ENCODE assay signal across 10 cellular contexts in genomic region chr9:12814877-12815237, GRCh38. TPM values are rescaled to one million over a fixed set of nuclear protein-coding genes. Genes with fewer than 3 reads are reported as not detected.
DNase-seq lines count a peak whose midpoint lies in the region; ATAC-seq, FAIRE-seq and TF ChIP-seq lines count a peak whose summit lies in the region.
"Had no signal": no experiment of that assay in that cellular context is flagged by ENCODE, and none has a peak within 500 bp of the region (broad histone marks: within the 10 kb centered on the region; RNA-seq: fewer than 3 reads in every experiment).

No MANE protein-coding gene starts in this region.

- no peaks in the 10 kb centered on the region for H4K20me1 ChIP-seq in HepG2 (ENCODE audit: insufficient read depth, low read length)

- TF ChIP-seq POLR2A in HepG2 (IDR thresholded peaks at IDR 0.05; ENCODE audit: insufficient read depth in 1 of 2, low read depth in 2 of 2, low read length in 2 of 2) (no peak), stomach (IDR thresholded peaks at IDR 0.05) (no peak)

- intact Hi-C loops in HepG2 (cut with micrococcal nuclease; ENCODE audit: unreplicated experiment) = no loop called here
- intact Hi-C loops in stomach (cut with DNase I; ENCODE audit: low total_unique reads) = no loop called here

- H3K27me3 ChIP-seq in HepG2 (ENCODE audit: control insufficient read depth in 1 of 2, insufficient read depth in 2 of 2, low read length in 2 of 2) = no peaks in the 10 kb centered on the region
- H3K27me3 ChIP-seq in stomach = no peaks in the 10 kb centered on the region

- H2AFZ ChIP-seq in HepG2 (ENCODE audit: low read length) = peak overlapping the region; percentile 48

- CTCF ChIA-PET in HEK293 (lab: Yijun Ruan, JAX) (interaction anchor here (0.5 to 1.7 kb wide), 7 partner anchors 17 to 1637 kb away, joined by 3 to 6 read pairs (median 4); no protein-coding TSS in a partner anchor), HepG2 (lab: Yijun Ruan, JAX; ENCODE audit: low intra/inter-chr PET ratio, low total read pairs) (no interaction called here)

- no peak for FAIRE-seq in HepG2 (lab: Jason Lieb, UNC)

- H3K79me2 ChIP-seq in HepG2 (ENCODE audit: insufficient read depth, low read length) = peaks cover 13% of the 10 kb centered on the region

- H3K4me3 ChIP-seq in HEK293 (ENCODE audit: low read depth, low read length) (no peak overlapping the region), WI38 (ENCODE audit: low read depth, low read length) (peak overlapping the region; percentile 32), HepG2 (replicated peaks in 1 of 3; ENCODE audit: insufficient read depth in 1 of 3, low read depth in 2 of 3, low read length in 3 of 3) (peak overlapping the region in 2 of 3 experiments; percentile 13 to 56; a peak in 2 of 6 replicates), stomach (no peak overlapping the region)

- H3K9me3 ChIP-seq in HEK293 (ENCODE audit: control insufficient read depth, insufficient read depth, low read depth, low read length) (no peaks in the 10 kb centered on the region), HepG2 (ENCODE audit: low read length) (no peaks in the 10 kb centered on the region), stomach (no peaks in the 10 kb centered on the region)

- DNase-seq in HepG2 (ENCODE audit: low spot score) = no peak
- no peak for DNase-seq in stomach
- no peak for DNase-seq in RKO (ENCODE audit: low spot score)
- DNase-seq in middle frontal gyrus (ENCODE audit: extremely low spot score, low spot score) = no peak
- DNase-seq in SK-N-DZ (ENCODE audit: low spot score) = no peak
- DNase-seq: DND-41 had no signal

- H3K36me3 ChIP-seq in HEK293 (ENCODE audit: control insufficient read depth in 2 of 2, insufficient read depth in 1 of 2, low read length in 2 of 2) (no peaks in the 10 kb centered on the region), HepG2 (replicated peaks in 1 of 2; ENCODE audit: control insufficient read depth in 1 of 2, insufficient read depth in 2 of 2, low read length in 2 of 2) (no peaks in the 10 kb centered on the region), stomach (no peaks in the 10 kb centered on the region)

- peaks cover 11% of the 10 kb centered on the region for H3K4me1 ChIP-seq in HEK293 (ENCODE audit: control insufficient read depth, insufficient read depth, low read length)
- peaks cover 70% of the 10 kb centered on the region for H3K4me1 ChIP-seq in HepG2 (ENCODE audit: insufficient read depth, low read length)
- peaks cover 11 to 81% (median 54%) of the 10 kb centered on the region in 4 donors for H3K4me1 ChIP-seq in stomach

- POLR2A ChIA-PET in HEK293 (lab: Yijun Ruan, JAX) = interaction anchor here (2.8 kb wide), 1 partner anchor 39 kb away, joined by 15 read pairs; the partner anchor contains the start of gene LURAP1L
- POLR2A ChIA-PET in HepG2 (lab: Yijun Ruan, JAX) = interaction anchor here (0.9 to 7.1 kb wide), 7 partner anchors 12 to 38 kb away, joined by 4 to 342 read pairs (median 5); partner anchors contain the start of gene LURAP1L

- H3K9ac ChIP-seq in HepG2 (ENCODE audit: insufficient read depth, low read depth, low read length) = peak overlapping the region; percentile 81

- peak overlapping the region; percentile 82 for H3K4me2 ChIP-seq in HepG2 (ENCODE audit: low read depth, low read length)

- ATAC-seq in HepG2 (no peak), HG03460 (IDR thresholded peaks at IDR 0.05; ENCODE audit: unreplicated experiment) (no peak)
- ATAC-seq: activated T-helper 17 cell treated with anti-CD3 and anti-CD28 coated beads, Interleukin-2, amount 50 U/mL, for 72 hours had no signal

- peak overlapping the region; percentile 79 for H3K27ac ChIP-seq in HEK293 (ENCODE audit: extremely low read depth, low read depth, low read length)
- peak overlapping the region; percentile 92 for H3K27ac ChIP-seq in HepG2 (ENCODE audit: extremely low read length, insufficient read depth, low read length)
- peak overlapping the region in 4 of 5 donors; percentile 70 to 84 (median 78) for H3K27ac ChIP-seq in stomach

- TF ChIP-seq EP300 in HepG2 (IDR thresholded peaks at IDR 0.05; ENCODE audit: low read depth in 2 of 2, low read length in 2 of 2) (no peak), HepG2 (CRISPR knock-in tag; IDR thresholded peaks at IDR 0.05; ENCODE audit: borderline replicate concordance) (no peak), stomach (IDR thresholded peaks at IDR 0.05) (no peak)

- TF ChIP-seq CTCF in HEK293 (tag by site-specific recombination; IDR thresholded peaks at IDR 0.05) = no peak
- TF ChIP-seq CTCF in WI38 (IDR thresholded peaks at IDR 0.05; ENCODE audit: low read depth, low read length) = no peak
- TF ChIP-seq CTCF in HepG2 (CRISPR knock-in tag; IDR thresholded peaks at IDR 0.05) = no peak
- TF ChIP-seq CTCF in stomach (IDR thresholded peaks at IDR 0.05) = no peak

- in situ Hi-C loops in HepG2 (cut with HindIII; ENCODE audit: extremely low pct_ligation_motif_present, low pct_unique_long_range_greater_than_20kb) = loop anchor here (5.0 kb wide), 2 partner anchors 38 to 93 kb away; partner anchors contain the start of gene LURAP1L

- no peak for TF ChIP-seq RAD21 in HepG2 (CRISPR knock-in tag; IDR thresholded peaks at IDR 0.05)

- TSS peak; percentile 75 for BruUV-seq in HepG2 (replicated peaks; lab: Mats Ljungman, UMichigan)

TF ChIP-seq in HEK293, 187 proteins besides CTCF, POLR2A, EP300 and RAD21 (continues in another document):
- TF ChIP-seq ZNF366 (tag by site-specific recombination; conservative IDR thresholded peaks at IDR 0.05) = peak; percentile 7
- TF ChIP-seq ZBTB1 (tag by site-specific recombination; IDR thresholded peaks at IDR 0.05) = no peak

TF ChIP-seq in HepG2, 621 proteins besides CTCF, POLR2A, EP300 and RAD21 (continues in another document):
- TF ChIP-seq DRAP1 (CRISPR knock-in tag; IDR thresholded peaks at IDR 0.05) (no peak), FOXA1 (IDR thresholded peaks at IDR 0.05) (no peak), FOXA1 (CRISPR knock-in tag; IDR thresholded peaks at IDR 0.05) (no peak), ZNF782 (CRISPR knock-in tag; IDR thresholded peaks at IDR 0.05; ENCODE audit: borderline replicate concordance) (no peak), ZNF224 (CRISPR knock-in tag; IDR thresholded peaks at IDR 0.05) (no peak), RARG (CRISPR knock-in tag; IDR thresholded peaks at IDR 0.05; ENCODE audit: low read depth) (no peak), ZNF335 (CRISPR knock-in tag; IDR thresholded peaks at IDR 0.05) (no peak), YY1 (IDR thresholded peaks at IDR 0.05; ENCODE audit: insufficient read depth, insufficient replicate concordance, low read depth, low read length) (no peak), ZNF614 (CRISPR knock-in tag; IDR thresholded peaks at IDR 0.05; ENCODE audit: borderline replicate concordance) (no peak), MXD3 (CRISPR knock-in tag; IDR thresholded peaks at IDR 0.05) (no peak), ZC3H13 (CRISPR knock-in tag; IDR thresholded peaks at IDR 0.05) (no peak)

RNA-seq across cellular contexts. Expression of gene LURAP1L, which starts 40.0 kb away (rescaled TPM):
- total RNA-seq in HepG2 (2016; rRNA removed; fragmentation: Illumina TruSeq; extraction: Trizol) = 6.5 and 6.7 TPM in 2 replicates
- 1.7 and 2.1 TPM in 2 replicates for total RNA-seq in HepG2 (2016; cell fraction: cytosol; rRNA removed; fragmentation: Illumina TruSeq; extraction: Trizol; ENCODE audit: low read depth)
- 6.2 and 7.1 TPM in 2 replicates for total RNA-seq in HepG2 (2016; cell fraction: insoluble cytoplasmic fraction; rRNA removed; fragmentation: Illumina TruSeq; extraction: Trizol)
- 4.6 and 5.0 TPM in 2 replicates for total RNA-seq in HepG2 (2016; cell fraction: membrane; rRNA removed; fragmentation: Illumina TruSeq; extraction: Trizol)
- total RNA-seq in HepG2 (2016; cell fraction: nucleus; rRNA removed; fragmentation: Illumina TruSeq; extraction: Trizol) = 10.9 and 12.5 TPM in 2 replicates
- polyA plus RNA-seq in HepG2 (2011; rRNA removed) = 16.6 and 20.6 TPM in 2 replicates
- 13.0 and 19.1 TPM in 2 replicates for polyA plus RNA-seq in HepG2 (2011; cell fraction: cytosol; rRNA removed)
- 15.2 and 19.1 TPM in 2 replicates for polyA plus RNA-seq in HepG2 (2011; cell fraction: nucleus; rRNA removed)
- polyA plus RNA-seq in HepG2 (2012) = 18.4 and 22.0 TPM in 2 replicates
- 1.7 and 2.0 TPM in 2 replicates for polyA plus RNA-seq in HepG2 (2016; cell fraction: cytosol; fragmentation: Illumina TruSeq; extraction: Trizol; ENCODE audit: low read depth)
- polyA plus RNA-seq in HepG2 (2016; cell fraction: insoluble cytoplasmic fraction; fragmentation: Illumina TruSeq; extraction: Trizol; ENCODE audit: low read depth) = 8.2 and 9.1 TPM in 2 replicates
- 3.9 and 4.5 TPM in 2 replicates for polyA plus RNA-seq in HepG2 (2016; cell fraction: membrane; fragmentation: Illumina TruSeq; extraction: Trizol; ENCODE audit: low read depth)
- 9.3 and 12.2 TPM in 2 replicates for polyA plus RNA-seq in HepG2 (2016; cell fraction: nucleus; fragmentation: Illumina TruSeq; extraction: Trizol; ENCODE audit: insufficient read depth, low read depth)
- 9.5 and 19.8 TPM in 2 replicates for polyA minus RNA-seq in HepG2 (2011; rRNA and poly(A)+ RNA removed; ENCODE audit: low replicate concordance)
- 10.3 TPM in 2 replicates for polyA minus RNA-seq in HepG2 (2011; cell fraction: cytosol; rRNA and poly(A)+ RNA removed)
- 44.4 and 63.9 TPM in 2 replicates for polyA minus RNA-seq in HepG2 (2011; cell fraction: nucleus; rRNA and poly(A)+ RNA removed)
- 10 to 100 TPM; 19.3 to 32.2 (median 28.1) TPM for total RNA-seq in stomach
- polyA plus RNA-seq in stomach = 10 to 100 TPM in 2 of 3 donors, 1 to 10 TPM in 1; 6.7 to 11.9 (median 11.8) TPM
- polyA plus RNA-seq in SK-N-DZ (2014; cell fraction: cytosol; rRNA removed) = 0.35 TPM in 1 of 2 replicates, not detected in the other
- polyA plus RNA-seq in SK-N-DZ (2014; cell fraction: nucleus; rRNA removed) = 0.31 and 0.91 TPM in 2 replicates
- total RNA-seq: activated T-helper 17 cell treated with anti-CD3 and anti-CD28 coated beads, Interleukin-2, amount 50 U/mL, for 72 hours had no signal

Comparison
In these comparisons a context has a peak if more than half of its experiments do, and no peak if none do; other contexts are left out.
1. H3K4me3 ChIP-seq: peak in WI38 (single experiment) and HepG2 (2 of 3); none in HEK293 (single experiment) and stomach (0 of 4).
2. Of the 63 proteins assayed by ChIP-seq in both HepG2 and HEK293: peak only in HepG2: none; only in HEK293: PRDM4; in both: none; in neither: 62.
3. Peak in every context shown above with its lines, with median percentiles within 50 percentile points of each other: H3K27ac ChIP-seq.